Comparison of ENCODE assay signal across 1 cellular context in the genomic region with DNA sequence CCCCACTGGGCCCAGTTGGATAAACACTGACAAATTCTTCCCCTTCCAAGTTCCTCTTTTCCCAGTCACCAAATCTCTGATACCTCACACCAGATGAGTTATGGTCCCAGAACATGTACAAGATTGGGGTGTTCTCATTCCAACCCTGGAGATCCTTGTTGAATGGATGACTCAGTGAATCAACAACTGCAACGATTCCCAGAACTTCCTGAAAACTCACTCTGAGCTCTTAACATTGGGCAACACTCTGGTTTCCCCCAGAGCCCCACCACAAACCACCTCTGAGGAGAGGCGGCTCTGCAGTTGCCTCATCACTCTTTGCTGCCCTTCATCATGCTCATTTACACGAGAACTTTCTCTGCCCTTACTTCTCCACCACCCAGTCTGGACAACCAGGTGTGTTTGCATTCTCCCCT.
TF ChIP-seq lines count a peak whose summit lies in the region.

No MANE protein-coding gene starts in this region.

TF ChIP-seq in K562, 482 proteins besides CTCF, POLR2A, EP300 and RAD21 (continued from another document and continues in another):
- TF ChIP-seq, protein P1, sequence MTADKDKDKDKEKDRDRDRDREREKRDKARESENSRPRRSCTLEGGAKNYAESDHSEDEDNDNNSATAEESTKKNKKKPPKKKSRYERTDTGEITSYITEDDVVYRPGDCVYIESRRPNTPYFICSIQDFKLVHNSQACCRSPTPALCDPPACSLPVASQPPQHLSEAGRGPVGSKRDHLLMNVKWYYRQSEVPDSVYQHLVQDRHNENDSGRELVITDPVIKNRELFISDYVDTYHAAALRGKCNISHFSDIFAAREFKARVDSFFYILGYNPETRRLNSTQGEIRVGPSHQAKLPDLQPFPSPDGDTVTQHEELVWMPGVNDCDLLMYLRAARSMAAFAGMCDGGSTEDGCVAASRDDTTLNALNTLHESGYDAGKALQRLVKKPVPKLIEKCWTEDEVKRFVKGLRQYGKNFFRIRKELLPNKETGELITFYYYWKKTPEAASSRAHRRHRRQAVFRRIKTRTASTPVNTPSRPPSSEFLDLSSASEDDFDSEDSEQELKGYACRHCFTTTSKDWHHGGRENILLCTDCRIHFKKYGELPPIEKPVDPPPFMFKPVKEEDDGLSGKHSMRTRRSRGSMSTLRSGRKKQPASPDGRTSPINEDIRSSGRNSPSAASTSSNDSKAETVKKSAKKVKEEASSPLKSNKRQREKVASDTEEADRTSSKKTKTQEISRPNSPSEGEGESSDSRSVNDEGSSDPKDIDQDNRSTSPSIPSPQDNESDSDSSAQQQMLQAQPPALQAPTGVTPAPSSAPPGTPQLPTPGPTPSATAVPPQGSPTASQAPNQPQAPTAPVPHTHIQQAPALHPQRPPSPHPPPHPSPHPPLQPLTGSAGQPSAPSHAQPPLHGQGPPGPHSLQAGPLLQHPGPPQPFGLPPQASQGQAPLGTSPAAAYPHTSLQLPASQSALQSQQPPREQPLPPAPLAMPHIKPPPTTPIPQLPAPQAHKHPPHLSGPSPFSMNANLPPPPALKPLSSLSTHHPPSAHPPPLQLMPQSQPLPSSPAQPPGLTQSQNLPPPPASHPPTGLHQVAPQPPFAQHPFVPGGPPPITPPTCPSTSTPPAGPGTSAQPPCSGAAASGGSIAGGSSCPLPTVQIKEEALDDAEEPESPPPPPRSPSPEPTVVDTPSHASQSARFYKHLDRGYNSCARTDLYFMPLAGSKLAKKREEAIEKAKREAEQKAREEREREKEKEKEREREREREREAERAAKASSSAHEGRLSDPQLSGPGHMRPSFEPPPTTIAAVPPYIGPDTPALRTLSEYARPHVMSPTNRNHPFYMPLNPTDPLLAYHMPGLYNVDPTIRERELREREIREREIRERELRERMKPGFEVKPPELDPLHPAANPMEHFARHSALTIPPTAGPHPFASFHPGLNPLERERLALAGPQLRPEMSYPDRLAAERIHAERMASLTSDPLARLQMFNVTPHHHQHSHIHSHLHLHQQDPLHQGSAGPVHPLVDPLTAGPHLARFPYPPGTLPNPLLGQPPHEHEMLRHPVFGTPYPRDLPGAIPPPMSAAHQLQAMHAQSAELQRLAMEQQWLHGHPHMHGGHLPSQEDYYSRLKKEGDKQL (CRISPR knock-in tag; IDR thresholded peaks at IDR 0.05; ENCODE audit: borderline replicate concordance), result no peak
- no peak for TF ChIP-seq MXI1 (IDR thresholded peaks at IDR 0.05; ENCODE audit: low read depth, low read length)
- TF ChIP-seq ZEB2 (IDR thresholded peaks at IDR 0.05), result peak; percentile 77; the same call in 1 of the 2 replicates
- no peak for TF ChIP-seq MYNN (IDR thresholded peaks at IDR 0.05)
- no peak for TF ChIP-seq MYNN (CRISPR knock-in tag; IDR thresholded peaks at IDR 0.05)
- TF ChIP-seq CBX3 (IDR thresholded peaks at IDR 0.05; ENCODE audit: borderline replicate concordance in 1 of 2, low read length in 2 of 2), result no peak
- TF ChIP-seq MBD2 (IDR thresholded peaks at IDR 0.05; ENCODE audit: borderline replicate concordance, low read depth), result no peak
- TF ChIP-seq, protein P2, sequence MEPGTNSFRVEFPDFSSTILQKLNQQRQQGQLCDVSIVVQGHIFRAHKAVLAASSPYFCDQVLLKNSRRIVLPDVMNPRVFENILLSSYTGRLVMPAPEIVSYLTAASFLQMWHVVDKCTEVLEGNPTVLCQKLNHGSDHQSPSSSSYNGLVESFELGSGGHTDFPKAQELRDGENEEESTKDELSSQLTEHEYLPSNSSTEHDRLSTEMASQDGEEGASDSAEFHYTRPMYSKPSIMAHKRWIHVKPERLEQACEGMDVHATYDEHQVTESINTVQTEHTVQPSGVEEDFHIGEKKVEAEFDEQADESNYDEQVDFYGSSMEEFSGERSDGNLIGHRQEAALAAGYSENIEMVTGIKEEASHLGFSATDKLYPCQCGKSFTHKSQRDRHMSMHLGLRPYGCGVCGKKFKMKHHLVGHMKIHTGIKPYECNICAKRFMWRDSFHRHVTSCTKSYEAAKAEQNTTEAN (CRISPR knock-in tag; IDR thresholded peaks at IDR 0.05), result no peak
- TF ChIP-seq, protein P3, sequence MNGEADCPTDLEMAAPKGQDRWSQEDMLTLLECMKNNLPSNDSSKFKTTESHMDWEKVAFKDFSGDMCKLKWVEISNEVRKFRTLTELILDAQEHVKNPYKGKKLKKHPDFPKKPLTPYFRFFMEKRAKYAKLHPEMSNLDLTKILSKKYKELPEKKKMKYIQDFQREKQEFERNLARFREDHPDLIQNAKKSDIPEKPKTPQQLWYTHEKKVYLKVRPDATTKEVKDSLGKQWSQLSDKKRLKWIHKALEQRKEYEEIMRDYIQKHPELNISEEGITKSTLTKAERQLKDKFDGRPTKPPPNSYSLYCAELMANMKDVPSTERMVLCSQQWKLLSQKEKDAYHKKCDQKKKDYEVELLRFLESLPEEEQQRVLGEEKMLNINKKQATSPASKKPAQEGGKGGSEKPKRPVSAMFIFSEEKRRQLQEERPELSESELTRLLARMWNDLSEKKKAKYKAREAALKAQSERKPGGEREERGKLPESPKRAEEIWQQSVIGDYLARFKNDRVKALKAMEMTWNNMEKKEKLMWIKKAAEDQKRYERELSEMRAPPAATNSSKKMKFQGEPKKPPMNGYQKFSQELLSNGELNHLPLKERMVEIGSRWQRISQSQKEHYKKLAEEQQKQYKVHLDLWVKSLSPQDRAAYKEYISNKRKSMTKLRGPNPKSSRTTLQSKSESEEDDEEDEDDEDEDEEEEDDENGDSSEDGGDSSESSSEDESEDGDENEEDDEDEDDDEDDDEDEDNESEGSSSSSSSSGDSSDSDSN (IDR thresholded peaks at IDR 0.05; ENCODE audit: borderline replicate concordance in 1 of 2, low read depth in 2 of 2, low read length in 2 of 2), result no peak
- TF ChIP-seq ZNF695 (CRISPR knock-in tag; IDR thresholded peaks at IDR 0.05), result no peak
- no peak for TF ChIP-seq ZFX (CRISPR knock-in tag; IDR thresholded peaks at IDR 0.05)
- peak; percentile 84 for TF ChIP-seq SPI1 (IDR thresholded peaks at IDR 0.05; ENCODE audit: borderline replicate concordance, low read depth, low read length)
- no peak for TF ChIP-seq ZNF354B (CRISPR knock-in tag; IDR thresholded peaks at IDR 0.05)
- TF ChIP-seq FOXA1 (IDR thresholded peaks at IDR 0.05; ENCODE audit: borderline replicate concordance), result no peak
- no peak for TF ChIP-seq ZNF316 (IDR thresholded peaks at IDR 0.05)
- TF ChIP-seq PTRF (tag; IDR thresholded peaks at IDR 0.05), result no peak
- no peak for TF ChIP-seq PRPF4 (IDR thresholded peaks at IDR 0.05; ENCODE audit: insufficient read depth, low read depth, low read length, poor library complexity, severe bottlenecking)
- TF ChIP-seq ZSCAN32 (CRISPR knock-in tag; IDR thresholded peaks at IDR 0.05), result no peak
- TF ChIP-seq SMARCA4 (IDR thresholded peaks at IDR 0.05), result peak; percentile 90
- no peak for TF ChIP-seq RBBP5 (IDR thresholded peaks at IDR 0.05; ENCODE audit: borderline replicate concordance, insufficient read depth, low read length, poor library complexity, severe bottlenecking)
- TF ChIP-seq ZNF184 (CRISPR knock-in tag; IDR thresholded peaks at IDR 0.05), result no peak
- no peak for TF ChIP-seq RFX1 (IDR thresholded peaks at IDR 0.05)
- TF ChIP-seq WHSC1 (IDR thresholded peaks at IDR 0.05; ENCODE audit: low read length), result no peak
- TF ChIP-seq RBM15 (IDR thresholded peaks at IDR 0.05; ENCODE audit: insufficient read depth, low read length), result no peak
- TF ChIP-seq, protein P4, sequence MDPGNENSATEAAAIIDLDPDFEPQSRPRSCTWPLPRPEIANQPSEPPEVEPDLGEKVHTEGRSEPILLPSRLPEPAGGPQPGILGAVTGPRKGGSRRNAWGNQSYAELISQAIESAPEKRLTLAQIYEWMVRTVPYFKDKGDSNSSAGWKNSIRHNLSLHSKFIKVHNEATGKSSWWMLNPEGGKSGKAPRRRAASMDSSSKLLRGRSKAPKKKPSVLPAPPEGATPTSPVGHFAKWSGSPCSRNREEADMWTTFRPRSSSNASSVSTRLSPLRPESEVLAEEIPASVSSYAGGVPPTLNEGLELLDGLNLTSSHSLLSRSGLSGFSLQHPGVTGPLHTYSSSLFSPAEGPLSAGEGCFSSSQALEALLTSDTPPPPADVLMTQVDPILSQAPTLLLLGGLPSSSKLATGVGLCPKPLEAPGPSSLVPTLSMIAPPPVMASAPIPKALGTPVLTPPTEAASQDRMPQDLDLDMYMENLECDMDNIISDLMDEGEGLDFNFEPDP (CRISPR knock-in tag; IDR thresholded peaks at IDR 0.05), result no peak
- TF ChIP-seq BHLHE40 (IDR thresholded peaks at IDR 0.05; ENCODE audit: low read length), result no peak
- no peak for TF ChIP-seq HDAC3 (IDR thresholded peaks at IDR 0.05; ENCODE audit: borderline replicate concordance, partially characterized antibody)
- TF ChIP-seq MAFG (tag; conservative IDR thresholded peaks at IDR 0.05), result 0 out of 2 replicates have a peak, but pooled peaks have one; percentile 30
- TF ChIP-seq ZNF780A (CRISPR knock-in tag; IDR thresholded peaks at IDR 0.05), result no peak
- no peak for TF ChIP-seq ZNF830 (CRISPR knock-in tag; IDR thresholded peaks at IDR 0.05)
- TF ChIP-seq, protein P5, sequence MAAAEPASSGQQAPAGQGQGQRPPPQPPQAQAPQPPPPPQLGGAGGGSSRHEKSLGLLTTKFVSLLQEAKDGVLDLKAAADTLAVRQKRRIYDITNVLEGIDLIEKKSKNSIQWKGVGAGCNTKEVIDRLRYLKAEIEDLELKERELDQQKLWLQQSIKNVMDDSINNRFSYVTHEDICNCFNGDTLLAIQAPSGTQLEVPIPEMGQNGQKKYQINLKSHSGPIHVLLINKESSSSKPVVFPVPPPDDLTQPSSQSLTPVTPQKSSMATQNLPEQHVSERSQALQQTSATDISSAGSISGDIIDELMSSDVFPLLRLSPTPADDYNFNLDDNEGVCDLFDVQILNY (CRISPR knock-in tag; IDR thresholded peaks at IDR 0.05), result no peak
- TF ChIP-seq TBP (optimal IDR thresholded peaks at IDR 0.05; ENCODE audit: low read depth, low read length), result no peak
- no peak for TF ChIP-seq HSF4 (CRISPR knock-in tag; IDR thresholded peaks at IDR 0.05; ENCODE audit: borderline replicate concordance)
- TF ChIP-seq TEAD4 (IDR thresholded peaks at IDR 0.05; ENCODE audit: low read length), result peak; percentile 57; the same call in 1 of the 2 replicates
- TF ChIP-seq TEAD4 (CRISPR knock-in tag; IDR thresholded peaks at IDR 0.05; ENCODE audit: borderline replicate concordance), result no peak
- TF ChIP-seq, protein P6, sequence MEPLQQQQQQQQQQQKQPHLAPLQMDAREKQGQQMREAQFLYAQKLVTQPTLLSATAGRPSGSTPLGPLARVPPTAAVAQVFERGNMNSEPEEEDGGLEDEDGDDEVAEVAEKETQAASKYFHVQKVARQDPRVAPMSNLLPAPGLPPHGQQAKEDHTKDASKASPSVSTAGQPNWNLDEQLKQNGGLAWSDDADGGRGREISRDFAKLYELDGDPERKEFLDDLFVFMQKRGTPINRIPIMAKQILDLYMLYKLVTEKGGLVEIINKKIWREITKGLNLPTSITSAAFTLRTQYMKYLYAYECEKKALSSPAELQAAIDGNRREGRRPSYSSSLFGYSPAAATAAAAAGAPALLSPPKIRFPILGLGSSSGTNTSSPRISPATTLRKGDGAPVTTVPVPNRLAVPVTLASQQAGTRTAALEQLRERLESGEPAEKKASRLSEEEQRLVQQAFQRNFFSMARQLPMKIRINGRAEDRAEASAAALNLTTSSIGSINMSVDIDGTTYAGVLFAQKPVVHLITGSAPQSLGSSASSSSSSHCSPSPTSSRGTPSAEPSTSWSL (CRISPR knock-in tag; IDR thresholded peaks at IDR 0.05; ENCODE audit: borderline replicate concordance), result no peak
- no peak for TF ChIP-seq ZC3H8 (IDR thresholded peaks at IDR 0.05)
- 0 out of 2 replicates have a peak, but pooled peaks have one; percentile 30 for TF ChIP-seq L3MBTL2 (IDR thresholded peaks at IDR 0.05)
- TF ChIP-seq DIDO1 (tag; IDR thresholded peaks at IDR 0.05; ENCODE audit: low read depth), result no peak
- TF ChIP-seq ARID1B (IDR thresholded peaks at IDR 0.05), result peak; percentile 87
- no peak for TF ChIP-seq ILK (tag; IDR thresholded peaks at IDR 0.05; ENCODE audit: borderline replicate concordance, low read depth)
- no peak for TF ChIP-seq STAT5A (IDR thresholded peaks at IDR 0.05; ENCODE audit: borderline replicate concordance, low read length)
- no peak for TF ChIP-seq ZNF75A (CRISPR knock-in tag; IDR thresholded peaks at IDR 0.05)
- no peak for TF ChIP-seq ZNF408 (CRISPR knock-in tag; IDR thresholded peaks at IDR 0.05; ENCODE audit: low read depth)
- no peak for TF ChIP-seq ZNF707 (CRISPR knock-in tag; conservative IDR thresholded peaks at IDR 0.05)
- TF ChIP-seq, protein P7, sequence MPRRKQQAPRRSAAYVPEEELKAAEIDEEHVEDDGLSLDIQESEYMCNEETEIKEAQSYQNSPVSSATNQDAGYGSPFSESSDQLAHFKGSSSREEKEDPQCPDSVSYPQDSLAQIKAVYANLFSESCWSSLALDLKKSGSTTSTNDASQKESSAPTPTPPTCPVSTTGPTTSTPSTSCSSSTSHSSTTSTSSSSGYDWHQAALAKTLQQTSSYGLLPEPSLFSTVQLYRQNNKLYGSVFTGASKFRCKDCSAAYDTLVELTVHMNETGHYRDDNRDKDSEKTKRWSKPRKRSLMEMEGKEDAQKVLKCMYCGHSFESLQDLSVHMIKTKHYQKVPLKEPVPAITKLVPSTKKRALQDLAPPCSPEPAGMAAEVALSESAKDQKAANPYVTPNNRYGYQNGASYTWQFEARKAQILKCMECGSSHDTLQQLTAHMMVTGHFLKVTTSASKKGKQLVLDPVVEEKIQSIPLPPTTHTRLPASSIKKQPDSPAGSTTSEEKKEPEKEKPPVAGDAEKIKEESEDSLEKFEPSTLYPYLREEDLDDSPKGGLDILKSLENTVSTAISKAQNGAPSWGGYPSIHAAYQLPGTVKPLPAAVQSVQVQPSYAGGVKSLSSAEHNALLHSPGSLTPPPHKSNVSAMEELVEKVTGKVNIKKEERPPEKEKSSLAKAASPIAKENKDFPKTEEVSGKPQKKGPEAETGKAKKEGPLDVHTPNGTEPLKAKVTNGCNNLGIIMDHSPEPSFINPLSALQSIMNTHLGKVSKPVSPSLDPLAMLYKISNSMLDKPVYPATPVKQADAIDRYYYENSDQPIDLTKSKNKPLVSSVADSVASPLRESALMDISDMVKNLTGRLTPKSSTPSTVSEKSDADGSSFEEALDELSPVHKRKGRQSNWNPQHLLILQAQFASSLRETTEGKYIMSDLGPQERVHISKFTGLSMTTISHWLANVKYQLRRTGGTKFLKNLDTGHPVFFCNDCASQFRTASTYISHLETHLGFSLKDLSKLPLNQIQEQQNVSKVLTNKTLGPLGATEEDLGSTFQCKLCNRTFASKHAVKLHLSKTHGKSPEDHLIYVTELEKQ (CRISPR knock-in tag; IDR thresholded peaks at IDR 0.05), result no peak
- TF ChIP-seq, protein P8, sequence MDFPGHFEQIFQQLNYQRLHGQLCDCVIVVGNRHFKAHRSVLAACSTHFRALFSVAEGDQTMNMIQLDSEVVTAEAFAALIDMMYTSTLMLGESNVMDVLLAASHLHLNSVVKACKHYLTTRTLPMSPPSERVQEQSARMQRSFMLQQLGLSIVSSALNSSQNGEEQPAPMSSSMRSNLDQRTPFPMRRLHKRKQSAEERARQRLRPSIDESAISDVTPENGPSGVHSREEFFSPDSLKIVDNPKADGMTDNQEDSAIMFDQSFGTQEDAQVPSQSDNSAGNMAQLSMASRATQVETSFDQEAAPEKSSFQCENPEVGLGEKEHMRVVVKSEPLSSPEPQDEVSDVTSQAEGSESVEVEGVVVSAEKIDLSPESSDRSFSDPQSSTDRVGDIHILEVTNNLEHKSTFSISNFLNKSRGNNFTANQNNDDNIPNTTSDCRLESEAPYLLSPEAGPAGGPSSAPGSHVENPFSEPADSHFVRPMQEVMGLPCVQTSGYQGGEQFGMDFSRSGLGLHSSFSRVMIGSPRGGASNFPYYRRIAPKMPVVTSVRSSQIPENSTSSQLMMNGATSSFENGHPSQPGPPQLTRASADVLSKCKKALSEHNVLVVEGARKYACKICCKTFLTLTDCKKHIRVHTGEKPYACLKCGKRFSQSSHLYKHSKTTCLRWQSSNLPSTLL (IDR thresholded peaks at IDR 0.05), result no peak
- no peak for TF ChIP-seq EGR1 (conservative IDR thresholded peaks at IDR 0.05)
- no peak for TF ChIP-seq NR3C1 (CRISPR knock-in tag; IDR thresholded peaks at IDR 0.05)
- no peak for TF ChIP-seq ZNF143 (CRISPR knock-in tag; IDR thresholded peaks at IDR 0.05)
- no peak for TF ChIP-seq HDAC6 (IDR thresholded peaks at IDR 0.05; ENCODE audit: low read depth, low read length)
